In genomic region chrX:48854898-48855297, GRCh38 we compare ENCODE assay signal across 12 cellular contexts. TPM values are rescaled to one million over a fixed set of nuclear protein-coding genes. Genes with fewer than 3 reads are reported as not detected.
A peak's percentile ranks its signal among the peaks of the same experiment; 100 is the strongest.
DNase-seq lines count a peak whose midpoint lies in the region; ATAC-seq and TF ChIP-seq lines count a peak whose summit lies in the region.
"Had no signal": no experiment of that assay in that cellular context is flagged by ENCODE, and none has a peak within 500 bp of the region (broad histone marks: within the 10 kb centered on the region; RNA-seq: fewer than 3 reads in every experiment).

No MANE protein-coding gene starts in this region.

- H3K79me2 ChIP-seq in hepatocyte: no peaks in the 10 kb centered on the region

- TF ChIP-seq CTCF in IMR-90 (conservative IDR thresholded peaks at IDR 0.05; ENCODE audit: low read depth, low read length) (no peak), WERI-Rb-1 (IDR thresholded peaks at IDR 0.05; ENCODE audit: low read depth, low read length) (peak; percentile 19; the same call in 1 of the 2 replicates), hepatocyte (IDR thresholded peaks at IDR 0.05; ENCODE audit: poor library complexity) (peak; percentile 32)

- H3K23ac ChIP-seq in IMR-90 (ENCODE audit: low read depth, low read length): no peak overlapping the region

- POLR2A ChIA-PET in IMR-90 (lab: Charles Lee; ENCODE audit: unreplicated experiment): no interaction called here

- no peaks in the 10 kb centered on the region; the same call in 1 of the 2 replicates for H3K9me3 ChIP-seq in IMR-90 (ENCODE audit: control insufficient read depth, insufficient read depth, low read length)
- no peaks in the 10 kb centered on the region for H3K9me3 ChIP-seq in WERI-Rb-1 (ENCODE audit: severe bottlenecking)
- no peaks in the 10 kb centered on the region for H3K9me3 ChIP-seq in hepatocyte (ENCODE audit: low read depth)
- H3K9me3 ChIP-seq: heart right ventricle, thoracic aorta had no signal

- H3K27ac ChIP-seq in IMR-90 (ENCODE audit: insufficient read depth, low read length): no peak overlapping the region
- no peak overlapping the region for H3K27ac ChIP-seq in WERI-Rb-1
- H3K27ac ChIP-seq in hepatocyte: no peak overlapping the region
- H3K27ac ChIP-seq: heart right ventricle, KMS-11, thoracic aorta had no signal

- no peak overlapping the region for H3K4ac ChIP-seq in IMR-90 (ENCODE audit: low read depth, low read length)

- H2BK5ac ChIP-seq in IMR-90 (ENCODE audit: low read depth, low read length, poor library complexity, severe bottlenecking): no peak overlapping the region

- no peak overlapping the region for H4K5ac ChIP-seq in IMR-90 (ENCODE audit: low read depth, low read length)

- no CpG with 5 or more reads among the region's 5 CpGs for WGBS in IMR-90 (ENCODE audit: extremely low coverage in 2 of 2, insufficient read length in 1 of 2), 2 experiments
- 48% methylated on average over 4 of the region's 5 CpGs for WGBS in hepatocyte (ENCODE audit: low lambda C conversion rate, missing lambda C conversion rate)

- H3K9me2 ChIP-seq in hepatocyte (replicated peaks; ENCODE audit: insufficient read depth): no peaks in the 10 kb centered on the region

- no peak overlapping the region for H3K14ac ChIP-seq in IMR-90 (replicated peaks; ENCODE audit: low read depth, low read length)

- TF ChIP-seq POLR2A in IMR-90 (IDR thresholded peaks at IDR 0.05; ENCODE audit: low read depth, low read length): no peak

- CTCF ChIA-PET in IMR-90 (lab: Yijun Ruan, JAX): no interaction called here

- DNase-seq in Caki2 (ENCODE audit: low read depth): peak; percentile 29
- no peak for DNase-seq in IMR-90
- DNase-seq in WERI-Rb-1: peak; percentile 44
- no peak for DNase-seq in hepatocyte (ENCODE audit: low spot score)
- no peak for DNase-seq in activated CD8-positive, alpha-beta memory T cell treated with anti-CD3 and anti-CD28 coated beads, Interleukin-2, amount 50 U/mL, for 4 hours
- DNase-seq in effector CD8-positive, alpha-beta T cell (lab: John Stamatoyannopoulos, UW): no peak
- DNase-seq in effector CD4-positive, alpha-beta T cell: no peak
- no peak for DNase-seq in inferior parietal cortex (ENCODE audit: extremely low spot score)
- DNase-seq: caudate nucleus, heart right ventricle had no signal

- dilution Hi-C loops in IMR-90 (cut with HindIII; ENCODE audit: low sequenced_read_pairs, unreplicated experiment): no loop called here

- H3K9ac ChIP-seq in IMR-90 (ENCODE audit: low read depth, low read length): no peak overlapping the region
- H3K9ac ChIP-seq: KMS-11 had no signal

- no peak for ATAC-seq in IMR-90 (ENCODE audit: low read depth)
- ATAC-seq: heart right ventricle had no signal

- no peaks in the 10 kb centered on the region for H3K36me3 ChIP-seq in IMR-90 (ENCODE audit: control insufficient read depth, insufficient read depth, low read length)
- no peaks in the 10 kb centered on the region for H3K36me3 ChIP-seq in WERI-Rb-1
- no peaks in the 10 kb centered on the region for H3K36me3 ChIP-seq in hepatocyte (replicated peaks; ENCODE audit: insufficient read depth, low read depth)
- H3K36me3 ChIP-seq: heart right ventricle, thoracic aorta had no signal

- H2AFZ ChIP-seq in IMR-90 (replicated peaks; ENCODE audit: low read length, poor library complexity) (no peak overlapping the region), hepatocyte (no peak overlapping the region)

- intact Hi-C loops in IMR-90 (cut with micrococcal nuclease): no loop called here

- no peak overlapping the region for H3K4me2 ChIP-seq in IMR-90 (ENCODE audit: low read depth, low read length)
- no peak overlapping the region for H3K4me2 ChIP-seq in hepatocyte
- H3K4me2 ChIP-seq: KMS-11 had no signal

- no peak overlapping the region for H2BK15ac ChIP-seq in IMR-90 (ENCODE audit: low read depth, low read length)

- no peaks in the 10 kb centered on the region for H3K9me1 ChIP-seq in IMR-90 (ENCODE audit: insufficient read depth, low read length)

- H4K20me1 ChIP-seq in IMR-90 (ENCODE audit: insufficient read depth, low read length): no peaks in the 10 kb centered on the region
- no peaks in the 10 kb centered on the region for H4K20me1 ChIP-seq in hepatocyte (ENCODE audit: insufficient read depth, poor library complexity, severe bottlenecking)

- H3K18ac ChIP-seq in IMR-90 (ENCODE audit: low read depth, low read length): no peak overlapping the region

- H4K91ac ChIP-seq in IMR-90 (ENCODE audit: insufficient read depth, low read depth, low read length): no peak overlapping the region

- TF ChIP-seq RAD21 in IMR-90 (IDR thresholded peaks at IDR 0.05; ENCODE audit: low read length): 0 out of 2 replicates have a peak, but pooled peaks have one; percentile 17

- H3K4me1 ChIP-seq in IMR-90 (ENCODE audit: control insufficient read depth, insufficient read depth, low read length) (no peaks in the 10 kb centered on the region), hepatocyte (ENCODE audit: insufficient read depth) (no peaks in the 10 kb centered on the region)
- H3K4me1 ChIP-seq: heart right ventricle had no signal

- H4K8ac ChIP-seq in IMR-90 (ENCODE audit: low read depth in 2 of 2, low read length in 2 of 2): no peak overlapping the region

- BruUV-seq in IMR-90 (replicated peaks; lab: Mats Ljungman, UMichigan): no TSS peak

- H3K79me1 ChIP-seq in IMR-90 (ENCODE audit: low read depth in 1 of 2, low read length in 2 of 2): no peaks in the 10 kb centered on the region

- peaks cover 4% of the 10 kb centered on the region for H3K27me3 ChIP-seq in IMR-90 (ENCODE audit: control insufficient read depth, insufficient read depth, low read length)
- H3K27me3 ChIP-seq in WERI-Rb-1 (ENCODE audit: insufficient read depth, low read depth, severe bottlenecking): no peaks in the 10 kb centered on the region
- no peaks in the 10 kb centered on the region for H3K27me3 ChIP-seq in hepatocyte

- no peak overlapping the region for H2AK9ac ChIP-seq in IMR-90 (replicated peaks; ENCODE audit: low read depth, low read length, poor library complexity)

- in situ Hi-C loops in Caki2 (cut with HindIII; ENCODE audit: low pct_unique_long_range_greater_than_20kb, low sequenced_read_pairs) (no loop called here), IMR-90 (cut with MboI; ENCODE audit: low sequenced_read_pairs) (no loop called here)

- no peak overlapping the region for H3K4me3 ChIP-seq in IMR-90 (ENCODE audit: insufficient read depth, low read depth, low read length)
- no peak overlapping the region for H3K4me3 ChIP-seq in WERI-Rb-1 (ENCODE audit: low read depth, low read length)
- no peak overlapping the region for H3K4me3 ChIP-seq in hepatocyte
- H3K4me3 ChIP-seq: heart right ventricle, thoracic aorta had no signal

- H2BK120ac ChIP-seq in IMR-90 (ENCODE audit: low read depth, low read length): no peak overlapping the region

- no peak overlapping the region for H3K56ac ChIP-seq in IMR-90 (ENCODE audit: extremely low read depth, insufficient read depth, low read length)

- H2AK5ac ChIP-seq in IMR-90 (ENCODE audit: low read depth, low read length): no peak overlapping the region

- H2BK20ac ChIP-seq in IMR-90 (ENCODE audit: low read depth, low read length): no peak overlapping the region

TF ChIP-seq in IMR-90, 13 proteins besides CTCF, POLR2A, EP300 and RAD21 (continues in another document):
- TF ChIP-seq SMC3 (IDR thresholded peaks at IDR 0.05; ENCODE audit: low read depth, low read length): peak; percentile 13; the same call in 1 of the 2 replicates
- no peak for TF ChIP-seq USF2 (IDR thresholded peaks at IDR 0.05; ENCODE audit: low read depth, low read length)

RNA-seq across cellular contexts. Expression of gene PCSK1N, which starts 19.5 kb away (rescaled TPM):
- 93.6 and 112 TPM in 2 replicates for total RNA-seq in Caki2 (2014; rRNA removed; shearing (Covaris generic); ENCODE audit: low replicate concordance)
- not detected in 2 replicates for total RNA-seq in IMR-90 (2012; rRNA removed)
- 0.12 and 0.24 TPM in 2 replicates for polyA plus RNA-seq in IMR-90 (2012; rRNA removed)
- 0.40 and 0.83 TPM in 2 replicates for polyA plus RNA-seq in IMR-90 (2012; cell fraction: cytosol; rRNA removed)
- polyA plus RNA-seq in IMR-90 (2012; cell fraction: nucleus; rRNA removed; ENCODE audit: low replicate concordance): 0.12 TPM in 1 of 2 replicates, not detected in the other
- 39.0 and 45.8 TPM in 2 replicates for total RNA-seq in hepatocyte
- 97.0 and 97.7 TPM in 2 replicates for polyA plus RNA-seq in hepatocyte

RNA-seq across cellular contexts. Expression of gene ERAS, which starts 28.6 kb away (rescaled TPM):
- total RNA-seq in Caki2 (2014; rRNA removed; shearing (Covaris generic); ENCODE audit: low replicate concordance): not detected in 2 replicates
- not detected in 2 replicates for total RNA-seq in IMR-90 (2012; rRNA removed)
- not detected in 2 replicates for polyA plus RNA-seq in IMR-90 (2012; rRNA removed)
- polyA plus RNA-seq in IMR-90 (2012; cell fraction: cytosol; rRNA removed): not detected in 2 replicates
- polyA plus RNA-seq in IMR-90 (2012; cell fraction: nucleus; rRNA removed; ENCODE audit: low replicate concordance): 0.14 and 0.58 TPM in 2 replicates
- total RNA-seq in hepatocyte: 0.47 TPM in 1 of 2 replicates, not detected in the other
- polyA plus RNA-seq in hepatocyte: 0.65 TPM in 1 of 2 replicates, not detected in the other
- total RNA-seq: heart right ventricle, thoracic aorta had no signal

RNA-seq across cellular contexts. Expression of gene TIMM17B, which starts 42.7 kb away (rescaled TPM):
- 94.1 and 114 TPM in 2 replicates for total RNA-seq in Caki2 (2014; rRNA removed; shearing (Covaris generic); ENCODE audit: low replicate concordance)
- total RNA-seq in IMR-90 (2012; rRNA removed): 25.6 and 28.7 TPM in 2 replicates
- 73.6 and 91.2 TPM in 2 replicates for polyA plus RNA-seq in IMR-90 (2012; rRNA removed)
- 72.5 and 95.1 TPM in 2 replicates for polyA plus RNA-seq in IMR-90 (2012; cell fraction: cytosol; rRNA removed)
- polyA plus RNA-seq in IMR-90 (2012; cell fraction: nucleus; rRNA removed; ENCODE audit: low replicate concordance): 29.4 and 51.9 TPM in 2 replicates
- 42.5 and 56.7 TPM in 2 replicates for total RNA-seq in hepatocyte
- 113 and 132 TPM in 2 replicates for polyA plus RNA-seq in hepatocyte

RNA-seq across cellular contexts. Expression of gene PQBP1, which starts 42.8 kb away (rescaled TPM):
- 68.5 and 86.5 TPM in 2 replicates for total RNA-seq in Caki2 (2014; rRNA removed; shearing (Covaris generic); ENCODE audit: low replicate concordance)
- total RNA-seq in IMR-90 (2012; rRNA removed): 120 and 124 TPM in 2 replicates
- polyA plus RNA-seq in IMR-90 (2012; rRNA removed): 96.4 and 105 TPM in 2 replicates
- polyA plus RNA-seq in IMR-90 (2012; cell fraction: cytosol; rRNA removed): 87.0 and 119 TPM in 2 replicates
- 140 and 147 TPM in 2 replicates for polyA plus RNA-seq in IMR-90 (2012; cell fraction: nucleus; rRNA removed; ENCODE audit: low replicate concordance)
- total RNA-seq in hepatocyte: 33.8 and 35.3 TPM in 2 replicates
- 82.9 and 87.6 TPM in 2 replicates for polyA plus RNA-seq in hepatocyte

RNA-seq across cellular contexts. Expression of gene HDAC6, which starts 53.0 kb away (rescaled TPM):
- 64.4 and 101 TPM in 2 replicates for total RNA-seq in Caki2 (2014; rRNA removed; shearing (Covaris generic); ENCODE audit: low replicate concordance)
- total RNA-seq in IMR-90 (2012; rRNA removed) (14.7 and 16.8 TPM in 2 replicates), hepatocyte (66.5 and 68.9 TPM in 2 replicates)
- polyA plus RNA-seq in IMR-90 (2012; rRNA removed) (26.3 and 27.7 TPM in 2 replicates), hepatocyte (96.3 and 115 TPM in 2 replicates)
- 8.5 and 8.9 TPM in 2 replicates for polyA plus RNA-seq in IMR-90 (2012; cell fraction: cytosol; rRNA removed)
- 273 and 300 TPM in 2 replicates for polyA plus RNA-seq in IMR-90 (2012; cell fraction: nucleus; rRNA removed; ENCODE audit: low replicate concordance)

Comparison
In these comparisons a context has a peak if more than half of its experiments do, and no peak if none do; other contexts are left out.
1. DNase-seq: peak in Caki2 (single experiment) and WERI-Rb-1 (single experiment); none in IMR-90 (single experiment), hepatocyte (single experiment), activated CD8-positive, alpha-beta memory T cell treated with anti-CD3 and anti-CD28 coated beads, Interleukin-2, amount 50 U/mL, for 4 hours (single experiment), effector CD8-positive, alpha-beta T cell (single experiment), effector CD4-positive, alpha-beta T cell (single experiment) and inferior parietal cortex (single experiment).
2. RNA of gene PCSK1N, which starts 19.5 kb away (total RNA-seq): 93.6 to 112 TPM in Caki2 and 39.0 to 45.8 TPM in hepatocyte; not detected in IMR-90; every median in the first group is over 10 times any median in the second.